In genomic region chr3:52092291-52092660, GRCh38 we compare ENCODE assay signal across 15 cellular contexts. TPM values are rescaled to one million over a fixed set of nuclear protein-coding genes. Genes with fewer than 3 reads are reported as not detected.
DNase-seq lines count a peak whose midpoint lies in the region; ATAC-seq and TF ChIP-seq lines count a peak whose summit lies in the region.
"Had no signal": no experiment of that assay in that cellular context is flagged by ENCODE, and none has a peak within 500 bp of the region (broad histone marks: within the 10 kb centered on the region; RNA-seq: fewer than 3 reads in every experiment).

No MANE protein-coding gene starts in this region.

- no peaks in the 10 kb centered on the region for H3K9me3 ChIP-seq in ascending aorta
- H3K9me3 ChIP-seq in mesenchymal stem cell (ENCODE audit: control insufficient read depth, low read length), result no peaks in the 10 kb centered on the region
- no peaks in the 10 kb centered on the region for H3K9me3 ChIP-seq in upper lobe of left lung
- H3K9me3 ChIP-seq in A673 (ENCODE audit: low read depth, low read length, poor library complexity, severe bottlenecking), result no peaks in the 10 kb centered on the region
- H3K9me3 ChIP-seq in colonic mucosa, result no peaks in the 10 kb centered on the region
- H3K9me3 ChIP-seq: HAP-1, SK-N-SH had no signal

- DNase-seq in NCI-H69 (lab: John Stamatoyannopoulos, UW), result peak; percentile 11
- no peak for DNase-seq in ascending aorta (ENCODE audit: low spot score in 2 of 2)
- DNase-seq in mesenchymal stem cell, result no peak
- no peak for DNase-seq in upper lobe of left lung
- DNase-seq in A673 (ENCODE audit: low spot score), result no peak
- no peak for DNase-seq in colonic mucosa
- DNase-seq in stimulated activated CD8-positive, alpha-beta memory T cell treated with anti-CD3 and anti-CD28 coated beads, Interleukin-4, amount 100 ng/mL, for 48 hours, result no peak
- DNase-seq: NCI-H1436, NCI-H2107, NCI-H226, NCI-H526, PC-9, SK-N-SH had no signal

- H3K27me3 ChIP-seq in ascending aorta, result no peaks in the 10 kb centered on the region
- H3K27me3 ChIP-seq in mesenchymal stem cell (ENCODE audit: control insufficient read depth in 1 of 2, insufficient read depth in 1 of 2, low read length in 2 of 2), result no peaks in the 10 kb centered on the region
- no peaks in the 10 kb centered on the region for H3K27me3 ChIP-seq in upper lobe of left lung
- no peaks in the 10 kb centered on the region for H3K27me3 ChIP-seq in A673 (replicated peaks; ENCODE audit: insufficient read depth, low read depth, low read length, poor library complexity)
- H3K27me3 ChIP-seq in colonic mucosa, result no peaks in the 10 kb centered on the region

- H3K36me3 ChIP-seq in ascending aorta (no peaks in the 10 kb centered on the region), mesenchymal stem cell (ENCODE audit: control insufficient read depth in 1 of 2, insufficient read depth in 2 of 2, low read depth in 1 of 2, low read length in 2 of 2) (peaks cover 0 to 7% of the 10 kb centered on the region in 2 experiments), upper lobe of left lung (no peaks in the 10 kb centered on the region), A673 (ENCODE audit: insufficient read depth, low read length, poor library complexity, severe bottlenecking) (no peaks in the 10 kb centered on the region), colonic mucosa (no peaks in the 10 kb centered on the region)

- ATAC-seq in upper lobe of left lung (ENCODE audit: low FRiP score in 2 of 2), result no peak

- no peak for TF ChIP-seq EP300 in upper lobe of left lung (IDR thresholded peaks at IDR 0.05)

- peak overlapping the region in 1 of 2 experiments; percentile 20 for H3K4ac ChIP-seq in mesenchymal stem cell (ENCODE audit: low read depth in 1 of 2, low read length in 2 of 2)

- H2BK12ac ChIP-seq in mesenchymal stem cell (ENCODE audit: low read length in 2 of 2), result no peak overlapping the region

- H3K79me1 ChIP-seq in mesenchymal stem cell (replicated peaks; ENCODE audit: low read length, poor library complexity, severe bottlenecking), result peaks cover 2% of the 10 kb centered on the region

- no peak overlapping the region for H3K4me2 ChIP-seq in mesenchymal stem cell (ENCODE audit: low read length, poor library complexity, severe bottlenecking)
- H3K4me2 ChIP-seq: PC-9, SK-N-SH had no signal

- H3K14ac ChIP-seq in mesenchymal stem cell (ENCODE audit: low read length in 2 of 2), result no peak overlapping the region

- H2AFZ ChIP-seq in mesenchymal stem cell (ENCODE audit: low read depth, low read length), result no peak overlapping the region
- H2AFZ ChIP-seq: PC-9 had no signal

- no peak overlapping the region for H2BK5ac ChIP-seq in mesenchymal stem cell (ENCODE audit: low read depth, low read length, poor library complexity, severe bottlenecking)

- POLR2A ChIA-PET in A673 (lab: Charles Lee; ENCODE audit: low non-redundant PET), result no interaction called here

- H3K18ac ChIP-seq in mesenchymal stem cell (ENCODE audit: low read depth in 1 of 2, low read length in 2 of 2), result peak overlapping the region in 1 of 2 experiments; percentile 14

- WGBS in mesenchymal stem cell, result no CpG with 5 or more reads among the region's 1 CpG
- 94% methylated on average over 1 of the region's 1 CpG; no CpG with 5 or more reads in 1 of the 2 donors for WGBS in upper lobe of left lung, 2 donors

- TF ChIP-seq POLR2A in upper lobe of left lung (IDR thresholded peaks at IDR 0.05), result no peak

- H4K8ac ChIP-seq in mesenchymal stem cell (ENCODE audit: low read length), result no peak overlapping the region

- no peak overlapping the region for H2BK120ac ChIP-seq in mesenchymal stem cell (ENCODE audit: low read depth, low read length)

- H3K4me3 ChIP-seq in ascending aorta (no peak overlapping the region), mesenchymal stem cell (ENCODE audit: insufficient read depth in 1 of 2, low read depth in 1 of 2, low read length in 2 of 2) (no peak overlapping the region), upper lobe of left lung (no peak overlapping the region), A673 (ENCODE audit: low read depth, low read length, poor library complexity, severe bottlenecking) (no peak overlapping the region), colonic mucosa (no peak overlapping the region)
- H3K4me3 ChIP-seq: HAP-1, PC-9 had no signal

- H3K9ac ChIP-seq in mesenchymal stem cell (ENCODE audit: low read length) (peak overlapping the region; percentile 77), colonic mucosa (ENCODE audit: low read depth in 2 of 2, low read length in 2 of 2) (no peak overlapping the region)
- H3K9ac ChIP-seq: SK-N-SH had no signal

- H2BK15ac ChIP-seq in mesenchymal stem cell (ENCODE audit: low read depth, poor library complexity, severe bottlenecking), result peak overlapping the region; percentile 34

- CTCF ChIA-PET in A673 (lab: Charles Lee), result no interaction called here

- TF ChIP-seq CTCF in ascending aorta (IDR thresholded peaks at IDR 0.05), result no peak
- TF ChIP-seq CTCF in upper lobe of left lung (IDR thresholded peaks at IDR 0.05), result no peak
- no peak for TF ChIP-seq CTCF in A673 (conservative IDR thresholded peaks at IDR 0.05; ENCODE audit: low read depth, low read length)
- TF ChIP-seq CTCF in colonic mucosa (IDR thresholded peaks at IDR 0.05), result no peak

- H3K23ac ChIP-seq in mesenchymal stem cell (ENCODE audit: low read length in 2 of 2), result no peak overlapping the region

- H4K91ac ChIP-seq in mesenchymal stem cell (ENCODE audit: low read length), result no peak overlapping the region

- no TSS peak for BruUV-seq in A673 (replicated peaks; lab: Mats Ljungman, UMichigan)

- peak overlapping the region; percentile 98 to 99 for H3K27ac ChIP-seq in ascending aorta
- H3K27ac ChIP-seq in mesenchymal stem cell (ENCODE audit: low read length, poor library complexity, severe bottlenecking), result no peak overlapping the region
- peak overlapping the region in 3 of 4 donors; percentile 68 to 72 (median 70) for H3K27ac ChIP-seq in upper lobe of left lung
- H3K27ac ChIP-seq in A673 (ENCODE audit: low read depth, low read length, poor library complexity, severe bottlenecking), result no peak overlapping the region
- H3K27ac ChIP-seq in colonic mucosa, result no peak overlapping the region
- H3K27ac ChIP-seq: C4-2B, PC-9 had no signal

- H2AK5ac ChIP-seq in mesenchymal stem cell (ENCODE audit: low read length, severe bottlenecking), result peak overlapping the region; percentile 77

- H3K4me1 ChIP-seq in ascending aorta, result peaks cover 31 to 41% of the 10 kb centered on the region in 2 donors
- peaks cover 72% of the 10 kb centered on the region for H3K4me1 ChIP-seq in mesenchymal stem cell (ENCODE audit: control insufficient read depth, insufficient read depth, low read depth, low read length)
- peaks cover 21 to 37% (median 35%) of the 10 kb centered on the region in 4 donors for H3K4me1 ChIP-seq in upper lobe of left lung
- H3K4me1 ChIP-seq in A673 (ENCODE audit: insufficient read depth, low read length, poor library complexity, severe bottlenecking), result no peaks in the 10 kb centered on the region
- no peaks in the 10 kb centered on the region for H3K4me1 ChIP-seq in colonic mucosa
- H3K4me1 ChIP-seq: HAP-1 had no signal

- intact Hi-C loops in ascending aorta (cut with DNase I) (no loop called here), A673 (cut with micrococcal nuclease; ENCODE audit: unreplicated experiment) (no loop called here), colonic mucosa (cut with DNase I) (no loop called here)

RNA-seq across cellular contexts. Expression of gene DUSP7, which starts 35.9 kb away (rescaled TPM):
- total RNA-seq in ascending aorta, result 76.5 TPM
- 30.5 TPM for polyA plus RNA-seq in mesenchymal stem cell (2013, experiment 1 of 2)
- 30.2 TPM for polyA plus RNA-seq in mesenchymal stem cell (2013, experiment 2 of 2)
- 10 to 100 TPM; 24.1 to 49.1 (median 35.3) TPM for total RNA-seq in upper lobe of left lung
- total RNA-seq in A673 (2021), result 17.2 and 20.1 TPM in 2 replicates
- total RNA-seq in colonic mucosa, result 1 to 10 TPM; 9.5 to 9.8 TPM

Comparison
In these comparisons a context has a peak if more than half of its experiments do, and no peak if none do; other contexts are left out.
1. H3K27ac ChIP-seq: peak in ascending aorta (2 of 2) and upper lobe of left lung (3 of 4); none in mesenchymal stem cell (single experiment), A673 (single experiment) and colonic mucosa (single experiment).